In genomic region chr3:171190668-171191067, GRCh38 we compare ENCODE assay signal across 23 cellular contexts.
DNase-seq lines count a peak whose midpoint lies in the region; ATAC-seq and TF ChIP-seq lines count a peak whose summit lies in the region.
"Had no signal": no experiment of that assay in that cellular context is flagged by ENCODE, and none has a peak within 500 bp of the region (broad histone marks: within the 10 kb centered on the region; RNA-seq: fewer than 3 reads in every experiment).

No MANE protein-coding gene starts in this region.

- H3K4me3 Mint-ChIP-seq in activated naive CD4-positive, alpha-beta T cell treated with anti-CD3 and anti-CD28 coated beads, Interleukin-2, amount 50 U/mL, for 24 hours: no peak overlapping the region
- H3K4me3 Mint-ChIP-seq in activated T-helper 17 cell treated with anti-CD3 and anti-CD28 coated beads, Interleukin-2, amount 50 U/mL, for 72 hours: no peak overlapping the region
- H3K4me3 Mint-ChIP-seq: CD4-positive, alpha-beta memory T cell; central memory CD8-positive, alpha-beta T cell; nephron had no signal

- no peaks in the 10 kb centered on the region for H3K9me3 Mint-ChIP-seq in activated naive CD4-positive, alpha-beta T cell treated with anti-CD3 and anti-CD28 coated beads, Interleukin-2, amount 50 U/mL, for 24 hours
- H3K9me3 Mint-ChIP-seq in activated T-helper 17 cell treated with anti-CD3 and anti-CD28 coated beads, Interleukin-2, amount 50 U/mL, for 72 hours: no peaks in the 10 kb centered on the region
- H3K9me3 Mint-ChIP-seq: CD4-positive, alpha-beta memory T cell; central memory CD8-positive, alpha-beta T cell; nephron had no signal

- no peak overlapping the region for H3K4me3 ChIP-seq in retinal pigment epithelial cell (ENCODE audit: low read length)
- no peak overlapping the region for H3K4me3 ChIP-seq in right lobe of liver
- H3K4me3 ChIP-seq: hepatocyte, upper lobe of left lung had no signal

- H3K36me3 Mint-ChIP-seq in activated naive CD4-positive, alpha-beta T cell treated with anti-CD3 and anti-CD28 coated beads, Interleukin-2, amount 50 U/mL, for 24 hours: peaks cover 23% of the 10 kb centered on the region
- H3K36me3 Mint-ChIP-seq in activated T-helper 17 cell treated with anti-CD3 and anti-CD28 coated beads, Interleukin-2, amount 50 U/mL, for 72 hours (ENCODE audit: low read depth): peaks cover 73% of the 10 kb centered on the region

- ATAC-seq in activated T-helper 17 cell treated with anti-CD3 and anti-CD28 coated beads, Interleukin-2, amount 50 U/mL, for 72 hours (replicated peaks): peak; percentile 22
- ATAC-seq in right lobe of liver: no peak
- ATAC-seq: HepG2 had no signal

- DNase-seq in activated naive CD4-positive, alpha-beta T cell treated with anti-CD3 and anti-CD28 coated beads, Interleukin-2, amount 50 U/mL, for 16 hours: no peak
- peak; percentile 12 for DNase-seq in HPDE6-E6E7 (ENCODE audit: extremely low spot score)
- DNase-seq in retinal pigment epithelial cell (ENCODE audit: low read depth): peak; percentile 34
- DNase-seq in HK-2 (ENCODE audit: unreplicated experiment): no peak
- no peak for DNase-seq in DMS 273 treated with DMSO at 0.1 percent for 48 hours (lab: John Stamatoyannopoulos, UW)
- DNase-seq in right lobe of liver: no peak
- DNase-seq: CD4-positive, alpha-beta memory T cell; effector CD8-positive, alpha-beta T cell; kidney; mesenchymal stem cell; NCI-H187; NCI-H345; NK-92 treated with Interleukin-12 subunit alpha and Interleukin-12 subunit beta, amount 100 ng/mL, for 24 hours; posterior cingulate gyrus; SHP77; stimulated activated naive CD4-positive, alpha-beta T cell; upper lobe of left lung had no signal

- TF ChIP-seq CTCF in retinal pigment epithelial cell (conservative IDR thresholded peaks at IDR 0.05; ENCODE audit: low read depth, low read length) (no peak), right lobe of liver (IDR thresholded peaks at IDR 0.05) (no peak)

- no peaks in the 10 kb centered on the region for H3K36me3 ChIP-seq in right lobe of liver
- H3K36me3 ChIP-seq: upper lobe of left lung had no signal

- no peak overlapping the region for H3K27ac ChIP-seq in right lobe of liver
- H3K27ac ChIP-seq: hepatocyte, upper lobe of left lung had no signal

- no peaks in the 10 kb centered on the region for H3K9me3 ChIP-seq in right lobe of liver
- H3K9me3 ChIP-seq: upper lobe of left lung had no signal

- intact Hi-C loops in right lobe of liver (cut with DNase I): loop anchor here in 1 of 2 donors (5.0 kb wide), 1 partner anchor 372 kb away; no protein-coding TSS in a partner anchor

- TF ChIP-seq POLR2A in right lobe of liver (IDR thresholded peaks at IDR 0.05): no peak

- 68% methylated on average over 1 of the region's 1 CpG for WGBS in right lobe of liver (ENCODE audit: insufficient coverage, low coverage, low lambda C conversion rate, missing lambda C conversion rate)

- no peaks in the 10 kb centered on the region for H3K27me3 Mint-ChIP-seq in activated naive CD4-positive, alpha-beta T cell treated with anti-CD3 and anti-CD28 coated beads, Interleukin-2, amount 50 U/mL, for 24 hours
- H3K27me3 Mint-ChIP-seq in activated T-helper 17 cell treated with anti-CD3 and anti-CD28 coated beads, Interleukin-2, amount 50 U/mL, for 72 hours: no peaks in the 10 kb centered on the region
- H3K27me3 Mint-ChIP-seq: CD4-positive, alpha-beta memory T cell; central memory CD8-positive, alpha-beta T cell had no signal

- peaks cover 0 to 11% (median 2%) of the 10 kb centered on the region in 4 donors for H3K4me1 ChIP-seq in right lobe of liver

- peaks cover 32% of the 10 kb centered on the region for H3K4me1 Mint-ChIP-seq in activated naive CD4-positive, alpha-beta T cell treated with anti-CD3 and anti-CD28 coated beads, Interleukin-2, amount 50 U/mL, for 24 hours
- peaks cover 20% of the 10 kb centered on the region for H3K4me1 Mint-ChIP-seq in activated T-helper 17 cell treated with anti-CD3 and anti-CD28 coated beads, Interleukin-2, amount 50 U/mL, for 72 hours

- peak overlapping the region; percentile 74 for H3K27ac Mint-ChIP-seq in activated naive CD4-positive, alpha-beta T cell treated with anti-CD3 and anti-CD28 coated beads, Interleukin-2, amount 50 U/mL, for 24 hours
- H3K27ac Mint-ChIP-seq in activated T-helper 17 cell treated with anti-CD3 and anti-CD28 coated beads, Interleukin-2, amount 50 U/mL, for 72 hours: peak overlapping the region; percentile 89
- H3K27ac Mint-ChIP-seq: nephron had no signal

- no peaks in the 10 kb centered on the region for H3K27me3 ChIP-seq in right lobe of liver
- H3K27me3 ChIP-seq: hepatocyte, upper lobe of left lung had no signal

Comparison
In these comparisons a context has a peak if more than half of its experiments do, and no peak if none do; other contexts are left out.
1. DNase-seq: peak in HPDE6-E6E7 (single experiment) and retinal pigment epithelial cell (single experiment); none in activated naive CD4-positive, alpha-beta T cell treated with anti-CD3 and anti-CD28 coated beads, Interleukin-2, amount 50 U/mL, for 16 hours (single experiment), HK-2 (single experiment), DMS 273 treated with DMSO at 0.1 percent for 48 hours (single experiment) and right lobe of liver (0 of 3).